In the genomic region with DNA sequence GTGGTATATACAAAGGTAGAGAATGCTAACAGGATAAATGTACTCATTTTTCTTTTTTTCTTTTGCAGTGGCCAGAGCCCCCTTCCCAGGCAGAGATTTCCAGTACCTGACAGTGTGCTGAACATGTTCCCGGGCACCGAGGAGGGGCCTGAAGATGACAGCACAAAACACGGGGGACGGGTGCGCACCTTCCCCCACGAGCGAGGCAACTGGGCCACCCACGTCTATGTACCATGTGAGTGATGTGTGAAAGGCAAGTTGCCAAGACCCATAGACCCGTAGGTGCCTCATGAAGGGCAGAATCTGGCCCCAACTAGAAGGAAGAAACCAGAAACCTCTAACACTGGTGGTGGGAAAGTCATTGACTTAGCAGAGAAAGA, we compare ENCODE assay signal across 14 cellular contexts. TPM values are rescaled to one million over a fixed set of nuclear protein-coding genes. Genes with fewer than 3 reads are reported as not detected.
DNase-seq lines count a peak whose midpoint lies in the region; ATAC-seq and TF ChIP-seq lines count a peak whose summit lies in the region.
"Had no signal": no experiment of that assay in that cellular context is flagged by ENCODE, and none has a peak within 500 bp of the region (broad histone marks: within the 10 kb centered on the region; RNA-seq: fewer than 3 reads in every experiment).

No MANE protein-coding gene starts in this region.

- intact Hi-C loops in PC-3 (cut with micrococcal nuclease): loop anchor here (5.0 to 10.0 kb wide), 3 partner anchors 198 to 425 kb away; partner anchors contain the start of gene KIFC3
- intact Hi-C loops in upper lobe of right lung (cut with DNase I): loop anchor here (5.0 kb wide), 1 partner anchor 95 kb away; no protein-coding TSS in a partner anchor

- no peaks in the 10 kb centered on the region for H3F3A ChIP-seq in PC-3 (ENCODE audit: low read length, unreplicated experiment)

- peaks cover 3% of the 10 kb centered on the region; the same call in 1 of the 2 replicates for H3K36me3 ChIP-seq in PC-3 (ENCODE audit: low read depth, low read length)
- peaks cover 6% of the 10 kb centered on the region for H3K36me3 ChIP-seq in upper lobe of right lung

- H3K4me3 Mint-ChIP-seq in activated T-cell treated with anti-CD3 and anti-CD28 coated beads, Interleukin-2, amount 50 U/mL, for 4 hours: peak overlapping the region; percentile 92
- peak overlapping the region; percentile 90 to 92 for H3K4me3 Mint-ChIP-seq in effector memory CD8-positive, alpha-beta T cell
- H3K4me3 Mint-ChIP-seq in progenitor cell of endocrine pancreas (ENCODE audit: low read depth): peak overlapping the region; percentile 87

- H3K4me1 ChIP-seq in PC-3 (ENCODE audit: insufficient read depth, low read length): peaks cover 18% of the 10 kb centered on the region
- peaks cover 28% of the 10 kb centered on the region for H3K4me1 ChIP-seq in upper lobe of right lung

- peaks cover 18% of the 10 kb centered on the region for H3K36me3 Mint-ChIP-seq in activated T-cell treated with anti-CD3 and anti-CD28 coated beads, Interleukin-2, amount 50 U/mL, for 4 hours (ENCODE audit: insufficient read depth)
- peaks cover 54% of the 10 kb centered on the region for H3K36me3 Mint-ChIP-seq in effector memory CD8-positive, alpha-beta T cell (ENCODE audit: insufficient read depth)
- H3K36me3 Mint-ChIP-seq in progenitor cell of endocrine pancreas (ENCODE audit: insufficient read depth): peaks cover 19% of the 10 kb centered on the region

- no peak for TF ChIP-seq CTCF in PC-3 (conservative IDR thresholded peaks at IDR 0.05; ENCODE audit: low read depth, low read length)
- TF ChIP-seq CTCF in progenitor cell of endocrine pancreas (IDR thresholded peaks at IDR 0.05; ENCODE audit: unreplicated experiment): no peak
- no peak for TF ChIP-seq CTCF in upper lobe of right lung (IDR thresholded peaks at IDR 0.05)

- DNase-seq in activated T-cell treated with anti-CD3 and anti-CD28 coated beads, Interleukin-2, amount 50 U/mL, for 4 hours: no peak
- DNase-seq in activated T-cell treated with anti-CD3 and anti-CD28 coated beads for 4 hours (no peak), PC-3 (no peak), progenitor cell of endocrine pancreas (ENCODE audit: low spot score, unreplicated experiment) (no peak), upper lobe of right lung (no peak), kidney glomerular epithelial cell (lab: John Stamatoyannopoulos, UW) (no peak)
- DNase-seq in effector memory CD8-positive, alpha-beta T cell: no peak
- DNase-seq: dermis blood vessel endothelial cell, NCI-H1105 treated with DMSO at 0.1 percent for 48 hours, transverse colon had no signal

- H3K27me3 ChIP-seq in PC-3 (ENCODE audit: low read length) (no peaks in the 10 kb centered on the region), upper lobe of right lung (no peaks in the 10 kb centered on the region)
- H3K27me3 ChIP-seq: transverse colon had no signal

- no peaks in the 10 kb centered on the region for H3K9me2 ChIP-seq in PC-3 (replicated peaks; ENCODE audit: low read length)

- no peak for ATAC-seq in activated T-cell treated with anti-CD3 and anti-CD28 coated beads, Interleukin-2, amount 50 U/mL, for 4 hours
- ATAC-seq in PC-3 (no peak), upper lobe of right lung (no peak), GM19467 (IDR thresholded peaks at IDR 0.05; ENCODE audit: unreplicated experiment) (no peak)
- no peak for ATAC-seq in effector memory CD8-positive, alpha-beta T cell (replicated peaks)
- ATAC-seq: Right ventricle myocardium inferior had no signal

- BruUV-seq in PC-3 (replicated peaks; lab: Mats Ljungman, UMichigan): no TSS peak

- 0 out of 2 replicates have a peak, but pooled peaks cover 3% of the 10 kb centered on the region for H3K79me2 ChIP-seq in PC-3 (ENCODE audit: low read length)

- no peaks in the 10 kb centered on the region for H3K9me3 Mint-ChIP-seq in activated T-cell treated with anti-CD3 and anti-CD28 coated beads, Interleukin-2, amount 50 U/mL, for 4 hours
- no peaks in the 10 kb centered on the region for H3K9me3 Mint-ChIP-seq in effector memory CD8-positive, alpha-beta T cell
- peaks cover 6% of the 10 kb centered on the region for H3K9me3 Mint-ChIP-seq in progenitor cell of endocrine pancreas (ENCODE audit: low read depth)

- H3K9me3 ChIP-seq in PC-3 (ENCODE audit: low read length) (no peaks in the 10 kb centered on the region), upper lobe of right lung (no peaks in the 10 kb centered on the region)
- H3K9me3 ChIP-seq: transverse colon had no signal

- peaks cover 51% of the 10 kb centered on the region for H3K4me1 Mint-ChIP-seq in activated T-cell treated with anti-CD3 and anti-CD28 coated beads, Interleukin-2, amount 50 U/mL, for 4 hours (ENCODE audit: low read depth)
- peaks cover 46 to 52% of the 10 kb centered on the region in 2 donors for H3K4me1 Mint-ChIP-seq in effector memory CD8-positive, alpha-beta T cell (ENCODE audit: low read depth in 2 of 2)
- H3K4me1 Mint-ChIP-seq in progenitor cell of endocrine pancreas (ENCODE audit: low read depth): peaks cover 11% of the 10 kb centered on the region

- no peak overlapping the region for H2AFZ ChIP-seq in PC-3 (ENCODE audit: low read length)

- H3K27ac ChIP-seq in PC-3 (ENCODE audit: low read length) (no peak overlapping the region), upper lobe of right lung (no peak overlapping the region)

- no peaks in the 10 kb centered on the region for H4K20me1 ChIP-seq in PC-3 (ENCODE audit: low read length)

- no peak overlapping the region for H3K9ac ChIP-seq in PC-3 (ENCODE audit: low read length)

- no peaks in the 10 kb centered on the region for H3K27me3 Mint-ChIP-seq in activated T-cell treated with anti-CD3 and anti-CD28 coated beads, Interleukin-2, amount 50 U/mL, for 4 hours (ENCODE audit: low read depth)
- H3K27me3 Mint-ChIP-seq in effector memory CD8-positive, alpha-beta T cell: no peaks in the 10 kb centered on the region
- H3K27me3 Mint-ChIP-seq in progenitor cell of endocrine pancreas: no peaks in the 10 kb centered on the region

- POLR2A ChIA-PET in PC-3 (lab: Charles Lee; ENCODE audit: unreplicated experiment): no interaction called here

- H3K27ac Mint-ChIP-seq in effector memory CD8-positive, alpha-beta T cell: peak overlapping the region; percentile 49 to 90
- no peak overlapping the region for H3K27ac Mint-ChIP-seq in progenitor cell of endocrine pancreas

- CTCF ChIA-PET in PC-3 (lab: Charles Lee): no interaction called here

- no peak overlapping the region for H3K4me3 ChIP-seq in PC-3 (ENCODE audit: low read length)
- H3K4me3 ChIP-seq in upper lobe of right lung: no peak overlapping the region

- peak overlapping the region; percentile 98 for H3K4me2 ChIP-seq in PC-3 (ENCODE audit: low read length)

RNA-seq across cellular contexts. Expression of gene USB1, which starts 1.2 kb away (rescaled TPM):
- total RNA-seq in activated T-cell treated with anti-CD3 and anti-CD28 coated beads, Interleukin-2, amount 50 U/mL, for 4 hours: 10 to 100 TPM; 75.0 to 78.8 (median 75.7) TPM
- total RNA-seq in PC-3 (2014; rRNA removed) (18.7 and 25.1 TPM in 2 replicates), progenitor cell of endocrine pancreas (43.0 and 43.6 TPM in 2 replicates), upper lobe of right lung (37.4 TPM)

RNA-seq across cellular contexts. Expression of gene ZNF319, which starts 1.9 kb away (rescaled TPM):
- total RNA-seq in activated T-cell treated with anti-CD3 and anti-CD28 coated beads, Interleukin-2, amount 50 U/mL, for 4 hours: 1 to 10 TPM; 8.1 to 9.0 (median 8.3) TPM
- total RNA-seq in PC-3 (2014; rRNA removed) (2.2 TPM in 2 replicates), progenitor cell of endocrine pancreas (12.4 and 14.9 TPM in 2 replicates), upper lobe of right lung (10.6 TPM)

RNA-seq across cellular contexts. Expression of gene MMP15, which starts 23.2 kb away (rescaled TPM):
- total RNA-seq in activated T-cell treated with anti-CD3 and anti-CD28 coated beads, Interleukin-2, amount 50 U/mL, for 4 hours: 1 to 10 TPM in 1 of 3 donors, under 1 TPM in 2; 0.76 to 1.0 (median 0.95) TPM
- 6.3 and 9.4 TPM in 2 replicates for total RNA-seq in PC-3 (2014; rRNA removed)
- total RNA-seq in progenitor cell of endocrine pancreas: 77.6 and 85.0 TPM in 2 replicates
- total RNA-seq in upper lobe of right lung: 25.2 TPM

RNA-seq across cellular contexts. Expression of gene CNGB1, which starts 31.5 kb away (rescaled TPM):
- not detected for total RNA-seq in activated T-cell treated with anti-CD3 and anti-CD28 coated beads, Interleukin-2, amount 50 U/mL, for 4 hours
- total RNA-seq in PC-3 (2014; rRNA removed) (0.04 TPM in 1 of 2 replicates, not detected in the other), progenitor cell of endocrine pancreas (not detected in 2 replicates), upper lobe of right lung (not detected)
- total RNA-seq: dermis blood vessel endothelial cell, fibroblast of lung, NCI-H460, Right ventricle myocardium inferior had no signal
